ENCODE assay signal across 10 cellular contexts in the genomic region with DNA sequence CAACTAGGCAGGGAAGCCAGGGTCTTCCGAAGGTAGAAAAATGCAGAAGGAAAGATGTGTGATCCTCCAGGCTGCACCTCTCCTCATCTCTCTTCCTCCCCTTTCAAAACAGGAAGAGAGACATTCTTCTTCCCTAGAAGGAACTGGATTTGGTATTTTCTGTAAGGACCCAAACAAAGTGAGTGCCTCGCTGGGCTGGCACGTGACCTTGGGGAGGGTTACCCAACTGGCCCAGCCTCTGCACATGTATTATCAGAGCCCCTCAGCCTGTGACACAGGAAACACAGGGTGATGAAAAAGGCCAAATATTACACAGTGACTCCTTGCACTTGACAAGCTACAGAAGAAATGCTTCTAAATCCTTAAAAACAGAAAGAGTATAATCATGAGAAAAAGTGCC. TPM values are rescaled to one million over a fixed set of nuclear protein-coding genes. Genes with fewer than 3 reads are reported as not detected.
DNase-seq lines count a peak whose midpoint lies in the region; ATAC-seq and TF ChIP-seq lines count a peak whose summit lies in the region.
"Had no signal": no experiment of that assay in that cellular context is flagged by ENCODE, and none has a peak within 500 bp of the region (broad histone marks: within the 10 kb centered on the region; RNA-seq: fewer than 3 reads in every experiment).

No MANE protein-coding gene starts in this region.

- no peaks in the 10 kb centered on the region for H3K9me3 Mint-ChIP-seq in activated naive CD4-positive, alpha-beta T cell treated with anti-CD3 and anti-CD28 coated beads for 36 hours
- H3K9me3 Mint-ChIP-seq in stimulated activated naive CD8-positive, alpha-beta T cell treated with anti-CD3 and anti-CD28 coated beads, Interleukin-15, amount 100 ng/mL, for 72 hours: no peaks in the 10 kb centered on the region

- DNase-seq in activated naive CD4-positive, alpha-beta T cell treated with anti-CD3 and anti-CD28 coated beads for 36 hours: no peak
- DNase-seq in activated naive CD4-positive, alpha-beta T cell treated with anti-CD3 and anti-CD28 coated beads, Interleukin-2, amount 50 U/mL, for 16 hours: no peak
- no peak for DNase-seq in PC-3
- peak; percentile 56 for DNase-seq in dermis blood vessel endothelial cell
- DNase-seq in stimulated activated naive CD8-positive, alpha-beta T cell treated with anti-CD3 and anti-CD28 coated beads, Interleukin-15, amount 100 ng/mL, for 72 hours: no peak
- DNase-seq in NCI-H1048 (lab: John Stamatoyannopoulos, UW): no peak
- DNase-seq in mucosa of gallbladder (ENCODE audit: low spot score): no peak
- no peak for DNase-seq in NCI-H2029 treated with DMSO at 0.1 percent for 48 hours (lab: John Stamatoyannopoulos, UW)
- DNase-seq: activated T-cell treated with anti-CD3 and anti-CD28 coated beads for 4 hours, right cardiac atrium had no signal

- no peaks in the 10 kb centered on the region for H3K9me3 ChIP-seq in PC-3 (ENCODE audit: low read length)

- POLR2A ChIA-PET in PC-3 (lab: Charles Lee; ENCODE audit: unreplicated experiment): no interaction called here

- peak overlapping the region; percentile 93 for H3K4me3 Mint-ChIP-seq in activated naive CD4-positive, alpha-beta T cell treated with anti-CD3 and anti-CD28 coated beads for 36 hours
- peak overlapping the region; percentile 95 to 97 for H3K4me3 Mint-ChIP-seq in stimulated activated naive CD8-positive, alpha-beta T cell treated with anti-CD3 and anti-CD28 coated beads, Interleukin-15, amount 100 ng/mL, for 72 hours

- no TSS peak for BruUV-seq in PC-3 (replicated peaks; lab: Mats Ljungman, UMichigan)

- no peak overlapping the region for H2AFZ ChIP-seq in PC-3 (ENCODE audit: low read length)

- intact Hi-C loops in activated naive CD4-positive, alpha-beta T cell treated with anti-CD3 and anti-CD28 coated beads for 36 hours (cut with micrococcal nuclease): loop anchor here (5.0 to 10.0 kb wide), 5 partner anchors 435 to 1155 kb away; partner anchors contain the start of genes DGKD and GIGYF2
- intact Hi-C loops in PC-3 (cut with micrococcal nuclease): loop anchor here (5.0 kb wide), 2 partner anchors 145 to 370 kb away; no protein-coding TSS in a partner anchor

- peak overlapping the region; percentile 98 for H3K4me3 ChIP-seq in PC-3 (ENCODE audit: low read length)

- H3K27ac ChIP-seq in PC-3 (ENCODE audit: low read length): no peak overlapping the region

- no peaks in the 10 kb centered on the region for H3K9me2 ChIP-seq in PC-3 (replicated peaks; ENCODE audit: low read length)

- H3K36me3 Mint-ChIP-seq in activated naive CD4-positive, alpha-beta T cell treated with anti-CD3 and anti-CD28 coated beads for 36 hours (ENCODE audit: low read depth): peaks cover 70% of the 10 kb centered on the region

- CTCF ChIA-PET in activated naive CD4-positive, alpha-beta T cell treated with anti-CD3 and anti-CD28 coated beads for 36 hours (lab: Charles Lee): no interaction called here
- CTCF ChIA-PET in PC-3 (lab: Charles Lee): interaction anchor here (0.7 kb wide), 1 partner anchor 770 kb away, joined by 3 read pairs; no protein-coding TSS in a partner anchor

- H4K20me1 ChIP-seq in PC-3 (ENCODE audit: low read length): peaks cover 39% of the 10 kb centered on the region

- no peaks in the 10 kb centered on the region for H3K27me3 ChIP-seq in PC-3 (ENCODE audit: low read length)

- H3F3A ChIP-seq in PC-3 (ENCODE audit: low read length, unreplicated experiment): no peaks in the 10 kb centered on the region

- H3K4me2 ChIP-seq in PC-3 (ENCODE audit: low read length): peak overlapping the region; percentile 93

- TF ChIP-seq CTCF in PC-3 (conservative IDR thresholded peaks at IDR 0.05; ENCODE audit: low read depth, low read length): no peak

- H3K79me2 ChIP-seq in PC-3 (ENCODE audit: low read length): peaks cover 73% of the 10 kb centered on the region

- peaks cover 61% of the 10 kb centered on the region for H3K36me3 ChIP-seq in PC-3 (ENCODE audit: low read depth, low read length)

- peaks cover 17% of the 10 kb centered on the region for H3K4me1 Mint-ChIP-seq in activated naive CD4-positive, alpha-beta T cell treated with anti-CD3 and anti-CD28 coated beads for 36 hours (ENCODE audit: low read depth)
- H3K4me1 Mint-ChIP-seq in stimulated activated naive CD8-positive, alpha-beta T cell treated with anti-CD3 and anti-CD28 coated beads, Interleukin-15, amount 100 ng/mL, for 72 hours: peaks cover 59% of the 10 kb centered on the region

- H3K27ac Mint-ChIP-seq in activated naive CD4-positive, alpha-beta T cell treated with anti-CD3 and anti-CD28 coated beads for 36 hours: no peak overlapping the region
- H3K27ac Mint-ChIP-seq in stimulated activated naive CD8-positive, alpha-beta T cell treated with anti-CD3 and anti-CD28 coated beads, Interleukin-15, amount 100 ng/mL, for 72 hours: no peak overlapping the region

- H3K27me3 Mint-ChIP-seq in activated naive CD4-positive, alpha-beta T cell treated with anti-CD3 and anti-CD28 coated beads for 36 hours (ENCODE audit: low read depth): peaks cover 7% of the 10 kb centered on the region
- no peaks in the 10 kb centered on the region for H3K27me3 Mint-ChIP-seq in stimulated activated naive CD8-positive, alpha-beta T cell treated with anti-CD3 and anti-CD28 coated beads, Interleukin-15, amount 100 ng/mL, for 72 hours

- H3K4me1 ChIP-seq in PC-3 (ENCODE audit: insufficient read depth, low read length): peaks cover 26% of the 10 kb centered on the region

- H3K9ac ChIP-seq in PC-3 (ENCODE audit: low read length): peak overlapping the region; percentile 95; the same call in 1 of the 2 replicates

- ATAC-seq in PC-3: no peak
- no peak for ATAC-seq in stimulated activated naive CD8-positive, alpha-beta T cell treated with anti-CD3 and anti-CD28 coated beads, Interleukin-15, amount 100 ng/mL, for 72 hours
- ATAC-seq: right cardiac atrium had no signal

RNA-seq across cellular contexts. Expression of gene HJURP, which starts 2.3 kb away (rescaled TPM):
- total RNA-seq in activated naive CD4-positive, alpha-beta T cell treated with anti-CD3 and anti-CD28 coated beads for 36 hours: 100 to 1,000 TPM; 127 to 129 TPM
- 31.7 and 37.0 TPM in 2 replicates for total RNA-seq in PC-3 (2014; rRNA removed)
- total RNA-seq in dermis blood vessel endothelial cell: 10.4 and 19.8 TPM in 2 replicates
- 1.9 TPM for total RNA-seq in mucosa of gallbladder
